ENCODE assay signal across 21 cellular contexts in genomic region chr21:41249476-41249875, GRCh38.
"Had no signal": no experiment of that assay in that cellular context is flagged by ENCODE, and none has a peak within 500 bp of the region (broad histone marks: within the 10 kb centered on the region; RNA-seq: fewer than 3 reads in every experiment).

No MANE protein-coding gene starts in this region.

- ATAC-seq: activated T-cell treated with anti-CD3 and anti-CD28 coated beads, Interleukin-2, amount 50 U/mL, for 4 hours; esophagus mucosa; gastroesophageal sphincter; heart left ventricle; left ventricle myocardium superior; natural killer cell treated with Interleukin-12 subunit alpha and Interleukin-12 subunit beta and Interleukin-15 and Interleukin-18, amount 100 ng/mL, for 72 hours; sciatic nerve; stimulated activated naive B cell treated with anti-CD40 and anti-IgM and Interleukin-4, amounts not matched to agents 10 μg/mL and 1 μg/mL and 100 μg/mL, for 72 hours had no signal

- H3K4me2 ChIP-seq: smooth muscle cell had no signal

- H3K36me3 ChIP-seq: adrenal gland had no signal

- H3K9me3 ChIP-seq: adrenal gland, thyroid gland had no signal

- H3K4me1 ChIP-seq: adrenal gland, gastroesophageal sphincter, parathyroid adenoma, thyroid gland had no signal

- H3K9ac ChIP-seq: parathyroid adenoma had no signal

- H3K27me3 ChIP-seq: adrenal gland, gastroesophageal sphincter, heart left ventricle, thyroid gland had no signal

- DNase-seq: activated B cell treated with CpG ODN at 0.5 μM for 24 hours; activated CD4-positive, alpha-beta T cell treated with anti-CD3 and anti-CD28 coated beads for 4 hours; activated CD4-positive, alpha-beta T cell treated with anti-CD3 and anti-CD28 coated beads, Interleukin-2, amount 50 U/mL, for 48 hours; activated CD8-positive, alpha-beta memory T cell treated with anti-CD3 and anti-CD28 coated beads, Interleukin-2, amount 50 U/mL, for 48 hours; activated naive CD4-positive, alpha-beta T cell; activated T-cell treated with anti-CD3 and anti-CD28 coated beads, Interleukin-2, amount 50 U/mL, for 4 hours; cerebellar nuclear complex; effector CD4-positive, alpha-beta T cell; heart left ventricle; left ventricle myocardium superior; stimulated activated CD4-positive, alpha-beta T cell treated with anti-CD3 and anti-CD28 coated beads, Interleukin-15, amount 100 ng/mL, for 24 hours; stimulated activated naive B cell treated with anti-CD40 and anti-IgM and Interleukin-4, amounts not matched to agents 10 μg/mL and 1 μg/mL and 100 μg/mL, for 72 hours; T1000; thyroid gland had no signal

- H2AFZ ChIP-seq: parathyroid adenoma had no signal

- H3K27ac ChIP-seq: adrenal gland, parathyroid adenoma had no signal

- H3K4me3 ChIP-seq: adrenal gland, gastroesophageal sphincter, heart left ventricle, smooth muscle cell, thyroid gland had no signal
